8 cellular contexts compared by ENCODE assay signal in the genomic region with DNA sequence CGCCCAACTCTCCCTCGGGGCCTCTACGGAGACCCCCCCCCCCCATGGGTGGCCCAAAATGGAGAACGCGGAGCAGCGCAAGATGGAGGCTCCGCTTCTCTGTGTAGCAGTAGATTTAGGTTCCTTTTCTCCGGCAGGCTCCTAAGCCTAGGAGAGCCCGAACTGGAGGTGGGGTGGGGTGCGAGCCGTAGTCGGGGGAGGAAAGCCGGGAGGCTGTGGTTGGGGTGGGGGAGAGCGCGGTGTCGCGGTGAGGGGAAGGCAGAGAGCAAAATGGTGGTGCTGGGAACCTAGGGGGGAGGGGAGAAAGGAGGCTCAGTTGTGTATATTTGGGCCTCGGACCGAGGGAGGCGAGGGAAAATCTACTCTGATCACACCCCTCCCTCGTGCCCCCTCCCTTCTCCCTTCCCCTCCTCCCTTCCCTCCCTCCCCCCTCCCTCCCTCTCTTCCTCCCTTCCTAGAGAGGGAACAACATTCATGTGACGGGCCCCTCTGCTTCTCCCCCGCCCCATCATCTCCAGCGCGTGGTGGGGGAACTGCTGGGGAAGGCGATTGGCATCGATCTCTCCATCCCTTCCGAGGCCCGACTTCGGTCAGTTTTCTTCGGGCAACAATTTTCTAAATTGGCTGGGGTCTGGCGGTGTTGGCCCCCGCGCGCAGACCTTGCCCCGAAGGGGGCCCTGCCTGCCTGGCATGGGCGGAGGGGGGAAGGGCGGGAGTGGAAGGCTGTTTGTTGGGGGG.
DNase-seq lines count a peak whose midpoint lies in the region; ATAC-seq and TF ChIP-seq lines count a peak whose summit lies in the region.

A gene (plus strand): TSS at position 439 of the 738 bp plus-strand sequence. CDS start 60,922 bp downstream, outside the sequence.

- ATAC-seq in DND-41 (ENCODE audit: insufficient read depth, low read depth) = peak; percentile 57
- no peak for ATAC-seq in GM21528 (IDR thresholded peaks at IDR 0.05; ENCODE audit: low FRiP score, unreplicated experiment)

- DNase-seq in DND-41 (peak; percentile 87), MM.1S (peak; percentile 44), fibroblast of gingiva (ENCODE audit: low read depth) (peak; percentile 89)
- peak; percentile 30 for DNase-seq in activated T-helper 9 cell treated with anti-CD3 and anti-CD28 coated beads, Interleukin-2, amount 50 U/mL, for 16 hours (ENCODE audit: low read depth)
- DNase-seq in stimulated activated naive CD4-positive, alpha-beta T cell treated with Interleukin-2 at 50 U/mL for 16 hours (lab: John Stamatoyannopoulos, UW) = peak; percentile 47

- H2AFZ ChIP-seq in DND-41 (ENCODE audit: low read depth, low read length) = peak within 1 kb of the TSS; percentile 71
- H2AFZ ChIP-seq in MM.1S (ENCODE audit: low read length) = peak within 1 kb of the TSS; percentile 67

- H3F3A ChIP-seq in MM.1S (ENCODE audit: insufficient read depth, low read length) = peaks cover 21% of the 10 kb centered on the region

- no peaks in the 10 kb centered on the region for H3K9me2 ChIP-seq in MM.1S (replicated peaks; ENCODE audit: insufficient read depth, low read length)

- H3K79me2 ChIP-seq in DND-41 (ENCODE audit: insufficient read depth, low read length) = peaks cover 77% of the 10 kb centered on the region
- H3K79me2 ChIP-seq in MM.1S (ENCODE audit: low read length) = peaks cover 53% of the 10 kb centered on the region

- H3K4me2 ChIP-seq in DND-41 (ENCODE audit: insufficient read depth, low read length) (peak within 1 kb of the TSS; percentile 72), MM.1S (ENCODE audit: low read depth, low read length) (peak within 1 kb of the TSS; percentile 55)

- TF ChIP-seq CTCF in DND-41 (IDR thresholded peaks at IDR 0.05; ENCODE audit: borderline replicate concordance, extremely low read depth, low read length, poor library complexity, severe bottlenecking) (no peak), MM.1S (IDR thresholded peaks at IDR 0.05; ENCODE audit: low read length) (no peak)

- no peaks in the 10 kb centered on the region for H3K27me3 ChIP-seq in DND-41 (ENCODE audit: insufficient read depth, low read length, poor library complexity)
- no peaks in the 10 kb centered on the region for H3K27me3 ChIP-seq in MM.1S (replicated peaks; ENCODE audit: insufficient read depth, low read length)
- H3K27me3 ChIP-seq in muscle layer of duodenum (ENCODE audit: low read depth, low read length) = no peaks in the 10 kb centered on the region

- H3K4me1 ChIP-seq in DND-41 (ENCODE audit: insufficient read depth, low read length) (peaks cover 37% of the 10 kb centered on the region), MM.1S (ENCODE audit: low read length) (no peaks in the 10 kb centered on the region), muscle layer of duodenum (ENCODE audit: control insufficient read depth in 1 of 2, insufficient read depth in 2 of 2, low read length in 2 of 2) (peaks cover 0 to 3% of the 10 kb centered on the region in 2 donors)

- H3K9me3 ChIP-seq in DND-41 (ENCODE audit: insufficient read depth, low read length, severe bottlenecking) (no peaks in the 10 kb centered on the region), MM.1S (replicated peaks; ENCODE audit: insufficient read depth, low read length) (no peaks in the 10 kb centered on the region), muscle layer of duodenum (ENCODE audit: control insufficient read depth in 1 of 2, low read length in 2 of 2) (no peaks in the 10 kb centered on the region)

- H3K9ac ChIP-seq in DND-41 (ENCODE audit: low read depth, low read length) = peak within 1 kb of the TSS; percentile 96
- peak within 1 kb of the TSS; percentile 99 for H3K9ac ChIP-seq in MM.1S (ENCODE audit: low read length)

- peaks cover 33% of the 10 kb centered on the region for H4K20me1 ChIP-seq in DND-41 (ENCODE audit: insufficient read depth, low read length)
- peaks cover 9% of the 10 kb centered on the region; the same call in 1 of the 2 replicates for H4K20me1 ChIP-seq in MM.1S (ENCODE audit: insufficient read depth, low read length)

- H3K27ac ChIP-seq in DND-41 (ENCODE audit: low read length) (peak within 1 kb of the TSS; percentile 99), MM.1S (ENCODE audit: low read length) (peak within 1 kb of the TSS; percentile 95), muscle layer of duodenum (ENCODE audit: low read length) (peak within 1 kb of the TSS; percentile 98)

- H3K36me3 ChIP-seq in DND-41 (ENCODE audit: insufficient read depth, low read length) (peaks cover 8% of the 10 kb centered on the region; the same call in 1 of the 2 replicates), MM.1S (replicated peaks; ENCODE audit: insufficient read depth, low read length) (no peaks in the 10 kb centered on the region), muscle layer of duodenum (ENCODE audit: control insufficient read depth in 1 of 2, insufficient read depth in 2 of 2, low read length in 2 of 2) (no peaks in the 10 kb centered on the region)

- peak within 1 kb of the TSS; percentile 78 to 82 for H3K4me3 ChIP-seq in DND-41 (ENCODE audit: low read depth in 1 of 2, low read length in 2 of 2)
- H3K4me3 ChIP-seq in MM.1S (ENCODE audit: low read length) = peak within 1 kb of the TSS; percentile 85
- H3K4me3 ChIP-seq in muscle layer of duodenum (ENCODE audit: low read depth in 1 of 2, low read length in 2 of 2) = peak within 1 kb of the TSS; percentile 79 to 84

- peak; percentile 38; the same call in 1 of the 2 replicates for TF ChIP-seq POLR2A in Raji (IDR thresholded peaks at IDR 0.05; ENCODE audit: insufficient read depth, low read depth, low read length)

Comparison
In these comparisons a context has a peak if more than half of its experiments do, and no peak if none do; other contexts are left out.
1. DNase-seq: peak in every context shown above with its lines; median percentile 89 in fibroblast of gingiva; 87 in DND-41; 47 in stimulated activated naive CD4-positive, alpha-beta T cell treated with Interleukin-2 at 50 U/mL for 16 hours; 44 in MM.1S; 30 in activated T-helper 9 cell treated with anti-CD3 and anti-CD28 coated beads, Interleukin-2, amount 50 U/mL, for 16 hours.